Comparison of ENCODE assay signal across 20 cellular contexts in the genomic region with DNA sequence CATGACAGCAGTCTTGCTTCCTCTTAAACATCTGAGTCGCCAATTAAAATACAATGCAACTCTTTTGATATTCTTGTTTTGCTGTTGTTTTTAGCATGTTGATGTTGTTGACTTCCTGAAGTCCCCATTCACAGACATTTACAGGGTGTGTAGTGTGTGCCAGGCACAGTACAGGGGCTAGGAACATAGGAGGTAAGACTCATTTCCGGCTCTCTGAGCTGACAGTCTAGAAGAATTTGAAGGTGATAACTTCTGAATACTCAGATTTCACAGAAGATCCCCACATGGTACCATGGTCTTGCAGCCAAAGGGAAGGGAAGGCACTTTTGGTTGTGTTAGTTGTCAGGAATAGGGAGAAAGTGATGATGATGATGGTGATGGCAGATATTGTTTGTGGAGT.
"Had no signal": no experiment of that assay in that cellular context is flagged by ENCODE, and none has a peak within 500 bp of the region (broad histone marks: within the 10 kb centered on the region; RNA-seq: fewer than 3 reads in every experiment).

No MANE protein-coding gene starts in this region.

- H3K27me3 ChIP-seq: cardiac muscle cell, dorsolateral prefrontal cortex, foreskin keratinocyte, neural progenitor cell, tibial nerve had no signal

- H3K9me3 Mint-ChIP-seq: activated B cell treated with CpG ODN at 0.5 μM for 24 hours; activated CD4-positive, alpha-beta memory T cell treated with anti-CD3 and anti-CD28 coated beads for 36 hours; activated naive CD8-positive, alpha-beta T cell treated with anti-CD3 and anti-CD28 coated beads for 36 hours; activated T-helper 17 cell treated with anti-CD3 and anti-CD28 coated beads, Interleukin-2, amount 50 U/mL, for 72 hours; naive B cell; neural progenitor cell; stimulated activated naive CD8-positive, alpha-beta T cell treated with anti-CD3 and anti-CD28 coated beads, Interleukin-15, Interleukin-2, amounts not matched to agents 100 ng/mL and 50 ng/mL, for 24 hours; T-helper 2 cell treated with Interferon-gamma antibody and Interleukin-4, amounts not matched to agents 5 μg/mL and 100 μg/mL, for 36 hours had no signal

- DNase-seq: activated B cell treated with CpG ODN at 0.5 μM for 24 hours; activated CD4-positive, alpha-beta memory T cell treated with anti-CD3 and anti-CD28 coated beads for 36 hours; activated CD4-positive, alpha-beta T cell treated with anti-CD3 and anti-CD28 coated beads for 4 hours; activated naive CD4-positive, alpha-beta T cell; activated naive CD8-positive, alpha-beta T cell treated with anti-CD3 and anti-CD28 coated beads for 36 hours; amygdala; dorsolateral prefrontal cortex; foreskin keratinocyte; left ventricle myocardium superior; naive B cell; right cardiac atrium; stimulated activated CD4-positive, alpha-beta T cell treated with anti-CD3 and anti-CD28 coated beads, Interleukin-2, amount 100 ng/mL, for 24 hours had no signal

- ATAC-seq: activated T-helper 17 cell treated with anti-CD3 and anti-CD28 coated beads, Interleukin-2, amount 50 U/mL, for 72 hours; foreskin keratinocyte; left ventricle myocardium superior; right cardiac atrium had no signal

- H3K27me3 Mint-ChIP-seq: activated B cell treated with CpG ODN at 0.5 μM for 24 hours; activated CD4-positive, alpha-beta memory T cell treated with anti-CD3 and anti-CD28 coated beads for 36 hours; activated naive CD8-positive, alpha-beta T cell treated with anti-CD3 and anti-CD28 coated beads for 36 hours; activated T-helper 17 cell treated with anti-CD3 and anti-CD28 coated beads, Interleukin-2, amount 50 U/mL, for 72 hours; naive B cell; stimulated activated naive CD8-positive, alpha-beta T cell treated with anti-CD3 and anti-CD28 coated beads, Interleukin-15, Interleukin-2, amounts not matched to agents 100 ng/mL and 50 ng/mL, for 24 hours had no signal

- H3K9me3 ChIP-seq: prostate gland, tibial nerve had no signal

- H3K4me3 Mint-ChIP-seq: activated B cell treated with CpG ODN at 0.5 μM for 24 hours; activated CD4-positive, alpha-beta memory T cell treated with anti-CD3 and anti-CD28 coated beads for 36 hours; activated naive CD8-positive, alpha-beta T cell treated with anti-CD3 and anti-CD28 coated beads for 36 hours; activated T-helper 17 cell treated with anti-CD3 and anti-CD28 coated beads, Interleukin-2, amount 50 U/mL, for 72 hours; neural progenitor cell; stimulated activated naive CD8-positive, alpha-beta T cell treated with anti-CD3 and anti-CD28 coated beads, Interleukin-15, Interleukin-2, amounts not matched to agents 100 ng/mL and 50 ng/mL, for 24 hours; T-helper 2 cell treated with Interferon-gamma antibody and Interleukin-4, amounts not matched to agents 5 μg/mL and 100 μg/mL, for 36 hours had no signal

- H3K4me1 Mint-ChIP-seq: activated T-helper 17 cell treated with anti-CD3 and anti-CD28 coated beads, Interleukin-2, amount 50 U/mL, for 72 hours had no signal

- H3K27ac Mint-ChIP-seq: activated B cell treated with CpG ODN at 0.5 μM for 24 hours; activated CD4-positive, alpha-beta memory T cell treated with anti-CD3 and anti-CD28 coated beads for 36 hours; activated naive CD8-positive, alpha-beta T cell treated with anti-CD3 and anti-CD28 coated beads for 36 hours; activated T-helper 17 cell treated with anti-CD3 and anti-CD28 coated beads, Interleukin-2, amount 50 U/mL, for 72 hours; neural progenitor cell; stimulated activated naive CD8-positive, alpha-beta T cell treated with anti-CD3 and anti-CD28 coated beads, Interleukin-15, Interleukin-2, amounts not matched to agents 100 ng/mL and 50 ng/mL, for 24 hours; T-helper 2 cell treated with Interferon-gamma antibody and Interleukin-4, amounts not matched to agents 5 μg/mL and 100 μg/mL, for 36 hours had no signal

- H3K27ac ChIP-seq: cardiac muscle cell, dorsolateral prefrontal cortex, epithelial cell of prostate, foreskin keratinocyte, neural progenitor cell, prostate gland, tibial nerve had no signal
